In the genomic region with DNA sequence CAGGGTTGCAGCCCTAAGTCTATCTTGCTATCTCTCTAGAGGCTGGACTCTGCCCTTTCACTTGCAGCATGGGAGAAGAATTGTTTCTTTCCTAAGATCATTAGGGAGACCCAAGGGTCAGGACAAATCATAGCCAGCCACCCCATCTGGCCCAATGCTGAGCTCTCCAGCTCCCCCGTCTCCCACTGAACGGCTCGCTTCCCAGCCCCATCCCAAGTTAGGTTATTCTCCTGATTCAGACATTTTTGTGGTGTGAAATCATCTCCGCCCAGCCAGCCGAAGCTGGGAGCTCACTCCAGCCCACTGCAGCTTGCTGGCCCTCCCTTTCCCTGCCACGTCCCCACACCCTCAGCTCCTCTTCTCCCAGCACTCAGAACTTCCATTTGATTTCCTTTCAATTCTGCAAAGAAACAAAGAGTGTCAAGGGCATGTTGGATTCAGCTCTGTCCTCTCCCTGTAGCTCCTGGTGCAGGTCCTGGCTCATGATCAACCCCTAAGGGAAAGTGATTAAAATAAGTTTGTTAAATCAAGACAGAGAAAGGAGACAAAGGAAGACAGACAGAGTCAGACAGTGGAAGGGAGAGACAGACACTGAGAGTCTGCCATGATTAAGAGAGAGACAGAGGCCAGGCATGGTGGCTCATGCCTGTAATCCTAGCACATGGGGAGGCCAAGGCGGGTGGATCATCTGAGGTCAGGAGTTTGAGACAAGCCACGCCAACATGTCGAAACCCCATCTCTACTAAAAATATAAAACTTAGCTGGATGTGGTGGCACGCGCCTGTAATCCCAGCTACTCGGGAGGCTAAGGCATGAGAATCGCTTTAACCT, we compare ENCODE assay signal across 9 cellular contexts. TPM values are rescaled to one million over a fixed set of nuclear protein-coding genes. Genes with fewer than 3 reads are reported as not detected.
DNase-seq lines count a peak whose midpoint lies in the region; ATAC-seq and TF ChIP-seq lines count a peak whose summit lies in the region.
"Had no signal": no experiment of that assay in that cellular context is flagged by ENCODE, and none has a peak within 500 bp of the region (broad histone marks: within the 10 kb centered on the region; RNA-seq: fewer than 3 reads in every experiment).

No MANE protein-coding gene starts in this region.

- intact Hi-C loops in Caco-2 (cut with micrococcal nuclease; ENCODE audit: unreplicated experiment): loop anchor here (2.0 to 5.0 kb wide), 2 partner anchors 14 to 43 kb away; no protein-coding TSS in a partner anchor

- ATAC-seq in gastroesophageal sphincter: peak; percentile 82
- ATAC-seq in GM21529 (IDR thresholded peaks at IDR 0.05; ENCODE audit: unreplicated experiment): no peak

- CTCF ChIA-PET in Caco-2 (lab: Charles Lee): interaction anchor here (0.8 to 1.6 kb wide), 4 partner anchors 24 to 401 kb away, joined by 3 to 6 read pairs (median 4); no protein-coding TSS in a partner anchor

- 52 to 58% methylated on average over 6 to 7 of the region's 13 CpGs for WGBS in gastroesophageal sphincter (ENCODE audit: low coverage in 1 of 2), 2 donors

- peak overlapping the region; percentile 64 for H3K4me2 ChIP-seq in parathyroid adenoma (ENCODE audit: low read length)

- POLR2A ChIA-PET in Caco-2 (lab: Charles Lee): interaction anchor here (0.7 kb wide), 1 partner anchor 22 kb away, joined by 4 read pairs; no protein-coding TSS in a partner anchor

- peaks cover 26% of the 10 kb centered on the region for H3K4me1 Mint-ChIP-seq in Caco-2 (ENCODE audit: low read depth, unreplicated experiment)

- H3K27me3 ChIP-seq in Caco-2 (replicated peaks; ENCODE audit: control insufficient read depth, insufficient read depth, low read length) (no peaks in the 10 kb centered on the region), gastroesophageal sphincter (no peaks in the 10 kb centered on the region), parathyroid adenoma (ENCODE audit: control insufficient read depth, insufficient read depth, low read length) (no peaks in the 10 kb centered on the region)

- H3K36me3 Mint-ChIP-seq in Caco-2 (ENCODE audit: insufficient read depth, unreplicated experiment): no peaks in the 10 kb centered on the region

- no peak overlapping the region for H3K4me3 ChIP-seq in Caco-2 (ENCODE audit: low read depth, low read length)
- peak overlapping the region in 1 of 2 donors; percentile 9 for H3K4me3 ChIP-seq in gastroesophageal sphincter
- no peak overlapping the region for H3K4me3 ChIP-seq in parathyroid adenoma (ENCODE audit: low read depth, low read length)

- H3K27ac ChIP-seq in gastroesophageal sphincter (peak overlapping the region; percentile 11 to 85 (median 77)), parathyroid adenoma (peak overlapping the region; percentile 89)

- no peaks in the 10 kb centered on the region for H3K27me3 Mint-ChIP-seq in Caco-2 (ENCODE audit: insufficient read depth, unreplicated experiment)

- no peaks in the 10 kb centered on the region for H3K79me2 ChIP-seq in parathyroid adenoma

- H3K9me3 ChIP-seq in Caco-2 (no peaks in the 10 kb centered on the region), gastroesophageal sphincter (no peaks in the 10 kb centered on the region), parathyroid adenoma (ENCODE audit: control insufficient read depth, low read length) (no peaks in the 10 kb centered on the region)

- H3K4me1 ChIP-seq in Caco-2 (peaks cover 35% of the 10 kb centered on the region), gastroesophageal sphincter (peaks cover 0 to 57% (median 7%) of the 10 kb centered on the region in 3 donors), parathyroid adenoma (peaks cover 33% of the 10 kb centered on the region)

- DNase-seq in Caco-2 (peak; percentile 56 to 72), T1000 (lab: John Stamatoyannopoulos, UW) (peak; percentile 74), NCI-H1694 treated with DMSO at 0.1 percent for 48 hours (lab: John Stamatoyannopoulos, UW) (no peak), DMS153 (lab: John Stamatoyannopoulos, UW) (no peak), NCI-H128 (lab: John Stamatoyannopoulos, UW; ENCODE audit: unreplicated experiment) (no peak)
- DNase-seq: NCI-H774 had no signal

- peak overlapping the region; percentile 76 for H2AFZ ChIP-seq in parathyroid adenoma

- H3K36me3 ChIP-seq in Caco-2 (ENCODE audit: control insufficient read depth, insufficient read depth, low read length): no peaks in the 10 kb centered on the region
- no peaks in the 10 kb centered on the region for H3K36me3 ChIP-seq in gastroesophageal sphincter
- no peaks in the 10 kb centered on the region for H3K36me3 ChIP-seq in parathyroid adenoma (ENCODE audit: control insufficient read depth, insufficient read depth, low read length)

- no peak overlapping the region for H3K9ac ChIP-seq in parathyroid adenoma

- no peaks in the 10 kb centered on the region for H3K9me3 Mint-ChIP-seq in Caco-2 (ENCODE audit: unreplicated experiment)

- H3K27ac Mint-ChIP-seq in Caco-2 (ENCODE audit: unreplicated experiment): peak overlapping the region; percentile 83

- no peak for TF ChIP-seq POLR2A in gastroesophageal sphincter (IDR thresholded peaks at IDR 0.05)

- TF ChIP-seq EP300 in gastroesophageal sphincter (IDR thresholded peaks at IDR 0.05): no peak

- H3K4me3 Mint-ChIP-seq in Caco-2 (ENCODE audit: unreplicated experiment): peak overlapping the region; percentile 30

- BruUV-seq in Caco-2 (replicated peaks; lab: Mats Ljungman, UMichigan): no TSS peak

- TF ChIP-seq CTCF in Caco-2 (IDR thresholded peaks at IDR 0.05; ENCODE audit: insufficient read depth in 1 of 2, low read depth in 1 of 2, low read length in 1 of 2, severe bottlenecking in 1 of 2, unreplicated experiment in 1 of 2) (no peak), gastroesophageal sphincter (IDR thresholded peaks at IDR 0.05) (no peak), parathyroid adenoma (IDR thresholded peaks at IDR 0.05) (no peak)

RNA-seq across cellular contexts. Expression of a gene that starts 12.6 kb away (rescaled TPM):
- total RNA-seq in Caco-2 (2022): 16.1 and 22.7 TPM in 2 replicates
- total RNA-seq in gastroesophageal sphincter: 100 to 1,000 TPM; 194 to 521 (median 352) TPM

RNA-seq across cellular contexts. Expression of a gene that starts 59.1 kb away (rescaled TPM):
- total RNA-seq in Caco-2 (2022): 135 and 139 TPM in 2 replicates
- total RNA-seq in gastroesophageal sphincter: 100 to 1,000 TPM in 1 of 4 donors, 10 to 100 TPM in 3; 61.6 to 145 (median 74.6) TPM

Comparison
In these comparisons a context has a peak if more than half of its experiments do, and no peak if none do; other contexts are left out.
1. DNase-seq: peak in Caco-2 (2 of 2) and T1000 (single experiment); none in NCI-H1694 treated with DMSO at 0.1 percent for 48 hours (single experiment), DMS153 (single experiment) and NCI-H128 (single experiment).